In genomic region chr12:42912367-42912766, GRCh38 we compare ENCODE assay signal across 22 cellular contexts.
"Had no signal": no experiment of that assay in that cellular context is flagged by ENCODE, and none has a peak within 500 bp of the region (broad histone marks: within the 10 kb centered on the region; RNA-seq: fewer than 3 reads in every experiment).

No MANE protein-coding gene starts in this region.

- H3K9ac ChIP-seq: KMS-11 had no signal

- H3K4me2 ChIP-seq: KMS-11 had no signal

- ATAC-seq: K562 had no signal

- H3K4me3 ChIP-seq: K562, SJSA1, SK-N-MC had no signal

- H3K27ac ChIP-seq: HL-60, KMS-11, SJSA1, SK-N-MC had no signal

- H3K27me3 ChIP-seq: SJSA1 had no signal

- H3K9me3 ChIP-seq: SJSA1 had no signal

- H3K36me3 ChIP-seq: SJSA1 had no signal

- DNase-seq: Kasumi-1, MM.1S, NCI-H1092 treated with DMSO at 0.1 percent for 48 hours, NCI-H1436, NCI-H187, NCI-H2029, NCI-H2081 treated with DMSO at 0.1 percent for 48 hours, NCI-H2171, NCI-H226, NCI-H446, NCI-H510A, NCI-H524 treated with DMSO at 0.1 percent for 48 hours, NCI-H69, NCI-H774, Right ventricle myocardium superior, RPMI8226, SIG-M5 had no signal

- H3K4me1 ChIP-seq: SJSA1 had no signal
